Comparison of ENCODE assay signal across 9 cellular contexts in genomic region chrX:123803331-123803983, GRCh38. TPM values are rescaled to one million over a fixed set of nuclear protein-coding genes. Genes with fewer than 3 reads are reported as not detected.
DNase-seq lines count a peak whose midpoint lies in the region; ATAC-seq and TF ChIP-seq lines count a peak whose summit lies in the region.
"Had no signal": no experiment of that assay in that cellular context is flagged by ENCODE, and none has a peak within 500 bp of the region (broad histone marks: within the 10 kb centered on the region; RNA-seq: fewer than 3 reads in every experiment).

No MANE protein-coding gene starts in this region.

- H3K27ac ChIP-seq in coronary artery: no peak overlapping the region
- H3K27ac ChIP-seq: thoracic aorta had no signal

- intact Hi-C loops in activated B cell treated with CpG ODN at 0.5 μM for 24 hours (cut with micrococcal nuclease): no loop called here
- intact Hi-C loops in Right ventricle myocardium superior (cut with DNase I): no loop called here

- no peak for TF ChIP-seq CTCF in activated B cell treated with CpG ODN at 0.5 μM for 24 hours (IDR thresholded peaks at IDR 0.05)
- TF ChIP-seq CTCF in type B pancreatic cell (conservative IDR thresholded peaks at IDR 0.05): no peak
- TF ChIP-seq CTCF in coronary artery (IDR thresholded peaks at IDR 0.05): no peak

- CTCF ChIA-PET in activated B cell treated with CpG ODN at 0.5 μM for 24 hours (lab: Charles Lee): interaction anchor here (0.9 kb wide), 1 partner anchor 26 kb away, joined by 3 read pairs; no protein-coding TSS in a partner anchor

- H3K4me1 Mint-ChIP-seq in activated B cell treated with CpG ODN at 0.5 μM for 24 hours (peaks cover 5% of the 10 kb centered on the region), type B pancreatic cell (ENCODE audit: unreplicated experiment) (peaks cover 10% of the 10 kb centered on the region)

- ATAC-seq in HG02973 (IDR thresholded peaks at IDR 0.05; ENCODE audit: unreplicated experiment) (peak; percentile 54), activated B cell treated with CpG ODN at 0.5 μM for 24 hours (ENCODE audit: low read depth) (peak; percentile 52), Right ventricle myocardium superior (ENCODE audit: poor library complexity) (peak; percentile 95)

- peak; percentile 7 for DNase-seq in stimulated activated CD4-positive, alpha-beta T cell treated with anti-CD3 and anti-CD28 coated beads, Interleukin-15, amount 100 ng/mL, for 24 hours
- no peak for DNase-seq in stimulated activated CD4-positive, alpha-beta T cell treated with anti-CD3 and anti-CD28 coated beads, Interleukin-2, amount 100 ng/mL, for 24 hours
- peak; percentile 2 for DNase-seq in NCI-H2107 (lab: John Stamatoyannopoulos, UW)
- no peak for DNase-seq in activated B cell treated with CpG ODN at 0.5 μM for 24 hours
- no peak for DNase-seq in Right ventricle myocardium superior
- DNase-seq in type B pancreatic cell (ENCODE audit: extremely low spot score, unreplicated experiment): no peak
- no peak for DNase-seq in coronary artery (ENCODE audit: low spot score)

- H3K27ac Mint-ChIP-seq in activated B cell treated with CpG ODN at 0.5 μM for 24 hours (no peak overlapping the region), type B pancreatic cell (peak overlapping the region; percentile 88)

- H3K27me3 Mint-ChIP-seq in activated B cell treated with CpG ODN at 0.5 μM for 24 hours (no peaks in the 10 kb centered on the region), type B pancreatic cell (no peaks in the 10 kb centered on the region)

- no peak overlapping the region for H3K4me3 ChIP-seq in coronary artery
- H3K4me3 ChIP-seq: thoracic aorta had no signal

- no peaks in the 10 kb centered on the region for H3K36me3 Mint-ChIP-seq in activated B cell treated with CpG ODN at 0.5 μM for 24 hours (ENCODE audit: low read depth)
- H3K36me3 Mint-ChIP-seq in type B pancreatic cell: peaks cover 4% of the 10 kb centered on the region

- H3K9me3 Mint-ChIP-seq in activated B cell treated with CpG ODN at 0.5 μM for 24 hours (no peaks in the 10 kb centered on the region), type B pancreatic cell (peaks cover 6% of the 10 kb centered on the region)

- no peak overlapping the region for H3K4me3 Mint-ChIP-seq in activated B cell treated with CpG ODN at 0.5 μM for 24 hours
- peak overlapping the region; percentile 32 for H3K4me3 Mint-ChIP-seq in type B pancreatic cell

- POLR2A ChIA-PET in activated B cell treated with CpG ODN at 0.5 μM for 24 hours (lab: Charles Lee): interaction anchor here (0.7 kb wide), 1 partner anchor 23 kb away, joined by 5 read pairs; no protein-coding TSS in a partner anchor

RNA-seq across cellular contexts. Expression of gene XIAP, which starts 56.4 kb away (rescaled TPM):
- total RNA-seq in activated B cell treated with CpG ODN at 0.5 μM for 24 hours: 32.0 and 43.6 TPM in 2 replicates
- total RNA-seq in Right ventricle myocardium superior: 28.9 TPM
- 34.4 and 37.3 TPM in 2 replicates for total RNA-seq in type B pancreatic cell (ENCODE audit: low replicate concordance)

Comparison
In these comparisons a context has a peak if more than half of its experiments do, and no peak if none do; other contexts are left out.
1. DNase-seq: peak in stimulated activated CD4-positive, alpha-beta T cell treated with anti-CD3 and anti-CD28 coated beads, Interleukin-15, amount 100 ng/mL, for 24 hours (single experiment) and NCI-H2107 (single experiment); none in stimulated activated CD4-positive, alpha-beta T cell treated with anti-CD3 and anti-CD28 coated beads, Interleukin-2, amount 100 ng/mL, for 24 hours (0 of 2), activated B cell treated with CpG ODN at 0.5 μM for 24 hours (single experiment), Right ventricle myocardium superior (single experiment), type B pancreatic cell (single experiment) and coronary artery (single experiment).
2. Peak in every context shown above with its lines, with median percentiles within 50 percentile points of each other: ATAC-seq.